In genomic region chr5:5453131-5453530, GRCh38 we compare ENCODE assay signal across 6 cellular contexts.
"Had no signal": no experiment of that assay in that cellular context is flagged by ENCODE, and none has a peak within 500 bp of the region (broad histone marks: within the 10 kb centered on the region; RNA-seq: fewer than 3 reads in every experiment).

No MANE protein-coding gene starts in this region.

- H3K4me3 Mint-ChIP-seq: GM23338, H9, IgD-negative memory B cell had no signal

- H3K9me3 Mint-ChIP-seq: GM23338, H9, IgD-negative memory B cell had no signal

- H3K27me3 Mint-ChIP-seq: IgD-negative memory B cell had no signal

- H3K27ac ChIP-seq: HL-60 had no signal

- ATAC-seq: GM23338, HepG2 had no signal

- H3K27ac Mint-ChIP-seq: GM23338, H9 had no signal

- DNase-seq: H9, HCEC 1CT had no signal

- H3K4me3 ChIP-seq: GM23338 had no signal

- H3K4me1 Mint-ChIP-seq: GM23338, H9, IgD-negative memory B cell had no signal
